In the genomic region with DNA sequence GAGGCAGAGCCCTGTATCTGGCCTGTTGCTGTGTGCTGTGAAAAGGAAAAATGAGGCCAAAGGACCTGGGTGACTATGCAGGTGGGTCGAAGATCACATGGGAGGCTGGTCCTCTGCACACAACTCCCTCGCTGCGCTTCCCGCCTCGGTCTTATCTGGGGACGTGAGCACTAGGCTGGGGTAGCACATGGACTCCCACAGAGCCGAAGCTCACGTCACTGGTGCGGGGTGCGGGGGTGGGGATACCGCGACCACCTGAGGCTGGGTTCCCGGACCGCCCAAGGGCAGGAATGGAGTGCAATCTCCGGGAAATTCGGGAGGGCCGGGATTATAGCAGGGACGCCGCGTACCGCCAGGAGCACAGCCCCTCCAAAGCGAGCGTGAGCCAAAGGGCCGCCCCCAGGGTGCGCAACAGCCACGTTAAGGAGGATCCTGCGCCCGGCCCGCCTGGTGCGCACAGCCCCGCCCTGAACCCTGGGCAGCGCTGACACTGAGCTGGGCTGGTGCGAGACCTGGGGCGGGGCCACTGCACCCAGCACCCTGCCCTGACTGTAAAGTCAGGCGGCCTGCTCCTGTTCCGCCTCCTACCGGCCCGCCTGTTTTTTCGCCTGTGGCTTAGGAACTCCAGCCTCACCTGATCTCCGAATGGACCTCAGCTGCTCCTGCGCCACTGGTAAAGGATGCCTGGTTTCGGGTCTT, we compare ENCODE assay signal across 9 cellular contexts. TPM values are rescaled to one million over a fixed set of nuclear protein-coding genes. Genes with fewer than 3 reads are reported as not detected.
A peak's percentile ranks its signal among the peaks of the same experiment; 100 is the strongest.
DNase-seq lines count a peak whose midpoint lies in the region; TF ChIP-seq lines count a peak whose summit lies in the region.
"Had no signal": no experiment of that assay in that cellular context is flagged by ENCODE, and none has a peak within 500 bp of the region (broad histone marks: within the 10 kb centered on the region; RNA-seq: fewer than 3 reads in every experiment).

No MANE protein-coding gene starts in this region.

- H3K36me3 ChIP-seq in GM06990 (ENCODE audit: control insufficient read depth, insufficient read depth, low read length) = no peaks in the 10 kb centered on the region

- peaks cover 14% of the 10 kb centered on the region for H3K27me3 ChIP-seq in GM06990 (replicated peaks; ENCODE audit: control insufficient read depth, insufficient read depth, low read length)

- peaks cover 22% of the 10 kb centered on the region for H3K4me1 Mint-ChIP-seq in activated CD4-positive, alpha-beta T cell treated with anti-CD3 and anti-CD28 coated beads, Interleukin-2, amount 10 ng/mL, durations not matched to agents 24 days and 14 days
- H3K4me1 Mint-ChIP-seq in mesothelial cell of epicardium = peaks cover 6% of the 10 kb centered on the region

- intact Hi-C loops in activated CD4-positive, alpha-beta T cell treated with anti-CD3 and anti-CD28 coated beads, Interleukin-2, amount 10 ng/mL, durations not matched to agents 24 days and 14 days (cut with micrococcal nuclease) = loop anchor here (1.0 to 2.0 kb wide), 3 partner anchors 20 to 40 kb away; partner anchors contain the start of gene MT1X

- H3K4me3 ChIP-seq in GM06990 (replicated peaks; ENCODE audit: low read depth, low read length) = no peak overlapping the region

- H3K4me3 Mint-ChIP-seq in activated CD4-positive, alpha-beta T cell treated with anti-CD3 and anti-CD28 coated beads, Interleukin-2, amount 10 ng/mL, durations not matched to agents 24 days and 14 days = peak overlapping the region; percentile 81
- H3K4me3 Mint-ChIP-seq in mesothelial cell of epicardium = peak overlapping the region; percentile 20

- TF ChIP-seq CTCF in GM06990 (IDR thresholded peaks at IDR 0.05; ENCODE audit: insufficient read depth, low read length, poor library complexity, severe bottlenecking) = peak; percentile 32
- TF ChIP-seq CTCF in mesothelial cell of epicardium (IDR thresholded peaks at IDR 0.05; ENCODE audit: unreplicated experiment) = no peak

- DNase-seq in GM06990 (ENCODE audit: extremely low read depth, insufficient read length) (peak; percentile 37), HT1080 (ENCODE audit: low read depth) (peak; percentile 42), dermis blood vessel endothelial cell (peak; percentile 47), mesothelial cell of epicardium (ENCODE audit: low spot score in 2 of 2, unreplicated experiment in 2 of 2) (no peak), SKM-1 treated with dmso at 0.1 percent for 144 hours (lab: John Stamatoyannopoulos, UW; ENCODE audit: unreplicated experiment) (no peak), occipital lobe (lab: John Stamatoyannopoulos, UW) (no peak)
- DNase-seq in activated CD4-positive, alpha-beta T cell treated with anti-CD3 and anti-CD28 coated beads, Interleukin-2, amount 10 ng/mL, durations not matched to agents 24 days and 14 days = peak; percentile 94
- peak; percentile 78 for DNase-seq in stimulated activated CD8-positive, alpha-beta memory T cell treated with anti-CD3 and anti-CD28 coated beads, Interleukin-4, amount 100 ng/mL, for 24 hours (ENCODE audit: low read depth)

- no peaks in the 10 kb centered on the region for H3K36me3 Mint-ChIP-seq in activated CD4-positive, alpha-beta T cell treated with anti-CD3 and anti-CD28 coated beads, Interleukin-2, amount 10 ng/mL, durations not matched to agents 24 days and 14 days (ENCODE audit: low read depth)
- no peaks in the 10 kb centered on the region for H3K36me3 Mint-ChIP-seq in mesothelial cell of epicardium

- H3K9me3 Mint-ChIP-seq in activated CD4-positive, alpha-beta T cell treated with anti-CD3 and anti-CD28 coated beads, Interleukin-2, amount 10 ng/mL, durations not matched to agents 24 days and 14 days = no peaks in the 10 kb centered on the region
- H3K9me3 Mint-ChIP-seq in mesothelial cell of epicardium = no peaks in the 10 kb centered on the region

- peak overlapping the region; percentile 53 for H3K27ac Mint-ChIP-seq in activated CD4-positive, alpha-beta T cell treated with anti-CD3 and anti-CD28 coated beads, Interleukin-2, amount 10 ng/mL, durations not matched to agents 24 days and 14 days
- H3K27ac Mint-ChIP-seq in mesothelial cell of epicardium = no peak overlapping the region

- H3K27me3 Mint-ChIP-seq in activated CD4-positive, alpha-beta T cell treated with anti-CD3 and anti-CD28 coated beads, Interleukin-2, amount 10 ng/mL, durations not matched to agents 24 days and 14 days = peaks cover 61% of the 10 kb centered on the region
- peaks cover 100% of the 10 kb centered on the region for H3K27me3 Mint-ChIP-seq in mesothelial cell of epicardium (ENCODE audit: low read depth)

RNA-seq across cellular contexts. Expression of gene MT1A, which starts 4.8 kb away (rescaled TPM):
- not detected in 2 replicates for total RNA-seq in HT1080 (2014; rRNA removed; shearing (Covaris generic))
- polyA plus RNA-seq in HT1080 (2015; cell fraction: cytosol; rRNA removed) = 0.50 TPM in 1 of 2 replicates, not detected in the other
- polyA plus RNA-seq in HT1080 (2015; cell fraction: nucleus; rRNA removed) = not detected in 2 replicates
- total RNA-seq in activated CD4-positive, alpha-beta T cell treated with anti-CD3 and anti-CD28 coated beads, Interleukin-2, amount 10 ng/mL, durations not matched to agents 24 days and 14 days = 1.8 and 2.1 TPM in 2 replicates
- total RNA-seq in dermis blood vessel endothelial cell (2.3 TPM in 1 of 2 replicates, not detected in the other), mesothelial cell of epicardium (not detected in 3 replicates), occipital lobe (not detected)

RNA-seq across cellular contexts. Expression of gene MT1B, which starts 8.5 kb away (rescaled TPM):
- not detected in 2 replicates for total RNA-seq in HT1080 (2014; rRNA removed; shearing (Covaris generic))
- polyA plus RNA-seq in HT1080 (2015; cell fraction: cytosol; rRNA removed) = not detected in 2 replicates
- polyA plus RNA-seq in HT1080 (2015; cell fraction: nucleus; rRNA removed) = not detected in 2 replicates
- not detected in 2 replicates for total RNA-seq in activated CD4-positive, alpha-beta T cell treated with anti-CD3 and anti-CD28 coated beads, Interleukin-2, amount 10 ng/mL, durations not matched to agents 24 days and 14 days
- total RNA-seq in dermis blood vessel endothelial cell = not detected in 2 replicates
- total RNA-seq in mesothelial cell of epicardium = not detected in 3 replicates
- total RNA-seq in occipital lobe = not detected
- total RNA-seq: T-helper 2 cell treated with Interferon-gamma antibody and Interleukin-4, amounts not matched to agents 100 ng/mL and 5 ng/mL, for 36 hours had no signal

RNA-seq across cellular contexts. Expression of gene MT1M, which starts 10.8 kb away (rescaled TPM):
- total RNA-seq in HT1080 (2014; rRNA removed; shearing (Covaris generic)) = not detected in 2 replicates
- not detected in 2 replicates for polyA plus RNA-seq in HT1080 (2015; cell fraction: cytosol; rRNA removed)
- polyA plus RNA-seq in HT1080 (2015; cell fraction: nucleus; rRNA removed) = not detected in 2 replicates
- total RNA-seq in activated CD4-positive, alpha-beta T cell treated with anti-CD3 and anti-CD28 coated beads, Interleukin-2, amount 10 ng/mL, durations not matched to agents 24 days and 14 days = not detected in 2 replicates
- total RNA-seq in dermis blood vessel endothelial cell = 0.34 and 0.98 TPM in 2 replicates
- total RNA-seq in mesothelial cell of epicardium = not detected in 3 replicates
- 1.4 TPM for total RNA-seq in occipital lobe
- total RNA-seq: T-helper 2 cell treated with Interferon-gamma antibody and Interleukin-4, amounts not matched to agents 100 ng/mL and 5 ng/mL, for 36 hours had no signal

RNA-seq across cellular contexts. Expression of gene MT1F, which starts 14.5 kb away (rescaled TPM):
- total RNA-seq in HT1080 (2014; rRNA removed; shearing (Covaris generic)) = not detected in 2 replicates
- not detected in 2 replicates for polyA plus RNA-seq in HT1080 (2015; cell fraction: cytosol; rRNA removed)
- polyA plus RNA-seq in HT1080 (2015; cell fraction: nucleus; rRNA removed) = not detected in 2 replicates
- total RNA-seq in activated CD4-positive, alpha-beta T cell treated with anti-CD3 and anti-CD28 coated beads, Interleukin-2, amount 10 ng/mL, durations not matched to agents 24 days and 14 days = 4.2 and 6.7 TPM in 2 replicates
- total RNA-seq in dermis blood vessel endothelial cell (0.34 and 0.93 TPM in 2 replicates), mesothelial cell of epicardium (0.63 to 0.95 TPM (median 0.66 TPM) in 3 replicates), occipital lobe (2.5 TPM)

RNA-seq across cellular contexts. Expression of gene MT1E, which starts 17.6 kb away (rescaled TPM):
- 533 and 612 TPM in 2 replicates for total RNA-seq in HT1080 (2014; rRNA removed; shearing (Covaris generic))
- polyA plus RNA-seq in HT1080 (2015; cell fraction: cytosol; rRNA removed) = 140 and 217 TPM in 2 replicates
- polyA plus RNA-seq in HT1080 (2015; cell fraction: nucleus; rRNA removed) = 61.9 and 63.0 TPM in 2 replicates
- total RNA-seq in activated CD4-positive, alpha-beta T cell treated with anti-CD3 and anti-CD28 coated beads, Interleukin-2, amount 10 ng/mL, durations not matched to agents 24 days and 14 days = 136 and 152 TPM in 2 replicates
- 13.8 and 103 TPM in 2 replicates for total RNA-seq in dermis blood vessel endothelial cell
- total RNA-seq in mesothelial cell of epicardium = 0.99 TPM in 1 of 3 replicates, not detected in the others
- total RNA-seq in occipital lobe = 12.8 TPM

Comparison
In these comparisons a context has a peak if more than half of its experiments do, and no peak if none do; other contexts are left out.
1. DNase-seq: peak in GM06990 (single experiment), HT1080 (single experiment), activated CD4-positive, alpha-beta T cell treated with anti-CD3 and anti-CD28 coated beads, Interleukin-2, amount 10 ng/mL, durations not matched to agents 24 days and 14 days (single experiment), dermis blood vessel endothelial cell (single experiment) and stimulated activated CD8-positive, alpha-beta memory T cell treated with anti-CD3 and anti-CD28 coated beads, Interleukin-4, amount 100 ng/mL, for 24 hours (single experiment); none in mesothelial cell of epicardium (0 of 2), SKM-1 treated with dmso at 0.1 percent for 144 hours (single experiment) and occipital lobe (single experiment).